Comparison of ENCODE assay signal across 1 cellular context in genomic region chr17:17812211-17813054, GRCh38.
TF ChIP-seq lines count a peak whose summit lies in the region.

No MANE protein-coding gene starts in this region.

TF ChIP-seq in HepG2, 621 proteins besides CTCF, POLR2A, EP300 and RAD21 (continued from another document and continues in another):
- TF ChIP-seq, protein P1, sequence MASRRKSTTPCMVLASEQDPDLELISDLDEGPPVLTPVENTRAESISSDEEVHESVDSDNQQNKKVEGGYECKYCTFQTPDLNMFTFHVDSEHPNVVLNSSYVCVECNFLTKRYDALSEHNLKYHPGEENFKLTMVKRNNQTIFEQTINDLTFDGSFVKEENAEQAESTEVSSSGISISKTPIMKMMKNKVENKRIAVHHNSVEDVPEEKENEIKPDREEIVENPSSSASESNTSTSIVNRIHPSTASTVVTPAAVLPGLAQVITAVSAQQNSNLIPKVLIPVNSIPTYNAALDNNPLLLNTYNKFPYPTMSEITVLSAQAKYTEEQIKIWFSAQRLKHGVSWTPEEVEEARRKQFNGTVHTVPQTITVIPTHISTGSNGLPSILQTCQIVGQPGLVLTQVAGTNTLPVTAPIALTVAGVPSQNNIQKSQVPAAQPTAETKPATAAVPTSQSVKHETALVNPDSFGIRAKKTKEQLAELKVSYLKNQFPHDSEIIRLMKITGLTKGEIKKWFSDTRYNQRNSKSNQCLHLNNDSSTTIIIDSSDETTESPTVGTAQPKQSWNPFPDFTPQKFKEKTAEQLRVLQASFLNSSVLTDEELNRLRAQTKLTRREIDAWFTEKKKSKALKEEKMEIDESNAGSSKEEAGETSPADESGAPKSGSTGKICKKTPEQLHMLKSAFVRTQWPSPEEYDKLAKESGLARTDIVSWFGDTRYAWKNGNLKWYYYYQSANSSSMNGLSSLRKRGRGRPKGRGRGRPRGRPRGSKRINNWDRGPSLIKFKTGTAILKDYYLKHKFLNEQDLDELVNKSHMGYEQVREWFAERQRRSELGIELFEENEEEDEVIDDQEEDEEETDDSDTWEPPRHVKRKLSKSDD (CRISPR knock-in tag; IDR thresholded peaks at IDR 0.05; ENCODE audit: low read depth): peak; percentile 60; the same call in 1 of the 2 replicates
- TF ChIP-seq HDAC6 (IDR thresholded peaks at IDR 0.05; ENCODE audit: low read depth, low read length) (no peak), RERE (CRISPR knock-in tag; IDR thresholded peaks at IDR 0.05; ENCODE audit: low read depth) (0 out of 2 replicates have a peak, but pooled peaks have one; percentile 22), ZNF24 (IDR thresholded peaks at IDR 0.05) (no peak), KIAA2018 (CRISPR knock-in tag; IDR thresholded peaks at IDR 0.05; ENCODE audit: borderline replicate concordance) (no peak), ZNF850 (CRISPR knock-in tag; conservative IDR thresholded peaks at IDR 0.05) (no peak), ZNF317 (CRISPR knock-in tag; IDR thresholded peaks at IDR 0.05) (no peak), AHR (CRISPR knock-in tag; IDR thresholded peaks at IDR 0.05) (0 out of 2 replicates have a peak, but pooled peaks have one; percentile 55), CENPT (CRISPR knock-in tag; IDR thresholded peaks at IDR 0.05; ENCODE audit: low read depth) (0 out of 2 replicates have a peak, but pooled peaks have one; percentile 60), KDM1A (CRISPR knock-in tag; IDR thresholded peaks at IDR 0.05) (no peak), ZNF549 (CRISPR knock-in tag; IDR thresholded peaks at IDR 0.05) (no peak), SRSF9 (IDR thresholded peaks at IDR 0.05; ENCODE audit: borderline replicate concordance, insufficient read depth, low read depth, low read length, poor library complexity, severe bottlenecking) (no peak), SMARCE1 (IDR thresholded peaks at IDR 0.05; ENCODE audit: borderline replicate concordance) (no peak), ZNF576 (CRISPR knock-in tag; IDR thresholded peaks at IDR 0.05) (no peak), GABPA (IDR thresholded peaks at IDR 0.05; ENCODE audit: low read depth, low read length) (no peak), GABPA (CRISPR knock-in tag; IDR thresholded peaks at IDR 0.05; ENCODE audit: low read depth) (no peak), AKAP8 (CRISPR knock-in tag; IDR thresholded peaks at IDR 0.05) (0 out of 2 replicates have a peak, but pooled peaks have one; percentile 53), SMAD1 (CRISPR knock-in tag; IDR thresholded peaks at IDR 0.05; ENCODE audit: borderline replicate concordance, low read depth) (no peak), PREB (CRISPR knock-in tag; IDR thresholded peaks at IDR 0.05) (no peak), KDM6A (CRISPR knock-in tag; IDR thresholded peaks at IDR 0.05; ENCODE audit: low read depth) (no peak), HNF1B (CRISPR knock-in tag; IDR thresholded peaks at IDR 0.05) (peak; percentile 50; the same call in 1 of the 2 replicates)
- TF ChIP-seq, protein P2, sequence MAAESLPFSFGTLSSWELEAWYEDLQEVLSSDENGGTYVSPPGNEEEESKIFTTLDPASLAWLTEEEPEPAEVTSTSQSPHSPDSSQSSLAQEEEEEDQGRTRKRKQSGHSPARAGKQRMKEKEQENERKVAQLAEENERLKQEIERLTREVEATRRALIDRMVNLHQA (CRISPR knock-in tag; IDR thresholded peaks at IDR 0.05): no peak
- TF ChIP-seq, protein P3, sequence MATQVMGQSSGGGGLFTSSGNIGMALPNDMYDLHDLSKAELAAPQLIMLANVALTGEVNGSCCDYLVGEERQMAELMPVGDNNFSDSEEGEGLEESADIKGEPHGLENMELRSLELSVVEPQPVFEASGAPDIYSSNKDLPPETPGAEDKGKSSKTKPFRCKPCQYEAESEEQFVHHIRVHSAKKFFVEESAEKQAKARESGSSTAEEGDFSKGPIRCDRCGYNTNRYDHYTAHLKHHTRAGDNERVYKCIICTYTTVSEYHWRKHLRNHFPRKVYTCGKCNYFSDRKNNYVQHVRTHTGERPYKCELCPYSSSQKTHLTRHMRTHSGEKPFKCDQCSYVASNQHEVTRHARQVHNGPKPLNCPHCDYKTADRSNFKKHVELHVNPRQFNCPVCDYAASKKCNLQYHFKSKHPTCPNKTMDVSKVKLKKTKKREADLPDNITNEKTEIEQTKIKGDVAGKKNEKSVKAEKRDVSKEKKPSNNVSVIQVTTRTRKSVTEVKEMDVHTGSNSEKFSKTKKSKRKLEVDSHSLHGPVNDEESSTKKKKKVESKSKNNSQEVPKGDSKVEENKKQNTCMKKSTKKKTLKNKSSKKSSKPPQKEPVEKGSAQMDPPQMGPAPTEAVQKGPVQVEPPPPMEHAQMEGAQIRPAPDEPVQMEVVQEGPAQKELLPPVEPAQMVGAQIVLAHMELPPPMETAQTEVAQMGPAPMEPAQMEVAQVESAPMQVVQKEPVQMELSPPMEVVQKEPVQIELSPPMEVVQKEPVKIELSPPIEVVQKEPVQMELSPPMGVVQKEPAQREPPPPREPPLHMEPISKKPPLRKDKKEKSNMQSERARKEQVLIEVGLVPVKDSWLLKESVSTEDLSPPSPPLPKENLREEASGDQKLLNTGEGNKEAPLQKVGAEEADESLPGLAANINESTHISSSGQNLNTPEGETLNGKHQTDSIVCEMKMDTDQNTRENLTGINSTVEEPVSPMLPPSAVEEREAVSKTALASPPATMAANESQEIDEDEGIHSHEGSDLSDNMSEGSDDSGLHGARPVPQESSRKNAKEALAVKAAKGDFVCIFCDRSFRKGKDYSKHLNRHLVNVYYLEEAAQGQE (IDR thresholded peaks at IDR 0.05; ENCODE audit: borderline replicate concordance in 1 of 2, low read depth in 1 of 2, low read length in 2 of 2): no peak
- TF ChIP-seq, protein P4, sequence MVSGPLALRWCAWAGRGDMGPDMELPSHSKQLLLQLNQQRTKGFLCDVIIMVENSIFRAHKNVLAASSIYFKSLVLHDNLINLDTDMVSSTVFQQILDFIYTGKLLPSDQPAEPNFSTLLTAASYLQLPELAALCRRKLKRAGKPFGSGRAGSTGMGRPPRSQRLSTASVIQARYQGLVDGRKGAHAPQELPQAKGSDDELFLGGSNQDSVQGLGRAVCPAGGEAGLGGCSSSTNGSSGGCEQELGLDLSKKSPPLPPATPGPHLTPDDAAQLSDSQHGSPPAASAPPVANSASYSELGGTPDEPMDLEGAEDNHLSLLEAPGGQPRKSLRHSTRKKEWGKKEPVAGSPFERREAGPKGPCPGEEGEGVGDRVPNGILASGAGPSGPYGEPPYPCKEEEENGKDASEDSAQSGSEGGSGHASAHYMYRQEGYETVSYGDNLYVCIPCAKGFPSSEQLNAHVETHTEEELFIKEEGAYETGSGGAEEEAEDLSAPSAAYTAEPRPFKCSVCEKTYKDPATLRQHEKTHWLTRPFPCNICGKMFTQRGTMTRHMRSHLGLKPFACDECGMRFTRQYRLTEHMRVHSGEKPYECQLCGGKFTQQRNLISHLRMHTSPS (CRISPR knock-in tag; IDR thresholded peaks at IDR 0.05; ENCODE audit: low read depth): no peak
